Comparison of ENCODE assay signal across 18 cellular contexts in the genomic region with DNA sequence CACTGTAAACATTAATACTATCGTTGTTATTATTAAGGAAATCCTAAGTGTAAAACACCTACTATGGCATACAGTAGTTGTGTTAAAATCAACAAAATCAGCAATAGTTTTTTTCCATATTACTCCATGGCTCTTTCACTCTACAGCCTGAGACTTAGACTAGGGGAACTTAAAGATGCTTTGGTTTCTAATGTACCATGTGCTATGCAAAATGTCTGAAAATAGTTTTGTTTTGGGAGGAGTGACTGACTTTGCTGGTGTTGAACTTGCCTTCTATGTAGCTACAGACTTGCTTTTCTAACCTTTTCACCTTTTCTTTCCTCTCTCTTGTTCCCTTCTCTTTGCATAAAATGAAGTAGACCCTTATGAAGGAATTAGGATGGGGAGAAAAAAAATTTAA.
A peak's percentile ranks its signal among the peaks of the same experiment; 100 is the strongest.
DNase-seq lines count a peak whose midpoint lies in the region; ATAC-seq and TF ChIP-seq lines count a peak whose summit lies in the region.
"Had no signal": no experiment of that assay in that cellular context is flagged by ENCODE, and none has a peak within 500 bp of the region (broad histone marks: within the 10 kb centered on the region; RNA-seq: fewer than 3 reads in every experiment).

No MANE protein-coding gene starts in this region.

- no peak for TF ChIP-seq CTCF in activated CD8-positive, alpha-beta T cell treated with anti-CD3 and anti-CD28 coated beads for 36 hours (IDR thresholded peaks at IDR 0.05)

- DNase-seq in activated CD8-positive, alpha-beta T cell treated with anti-CD3 and anti-CD28 coated beads for 36 hours, result no peak
- DNase-seq in activated CD8-positive, alpha-beta T cell treated with anti-CD3 and anti-CD28 coated beads, Interleukin-2, amount 10 ng/mL, durations not matched to agents 7 days and 5 days, result no peak
- DNase-seq in germinal center (ENCODE audit: low spot score) (peak; percentile 33), COLO668 (lab: John Stamatoyannopoulos, UW; ENCODE audit: unreplicated experiment) (no peak)
- DNase-seq in activated CD8-positive, alpha-beta memory T cell treated with anti-CD3 and anti-CD28 coated beads for 24 hours, result no peak
- DNase-seq: CD4-positive, CD25-positive, alpha-beta regulatory T cell; DMS79 treated with DMSO at 0.1 percent for 48 hours; GM23248; KBM-7; NCI-H1048; NCI-H1694; NCI-H69; PC-3 had no signal

- no peaks in the 10 kb centered on the region for H3K27me3 Mint-ChIP-seq in activated CD8-positive, alpha-beta T cell treated with anti-CD3 and anti-CD28 coated beads for 36 hours
- no peaks in the 10 kb centered on the region for H3K27me3 Mint-ChIP-seq in activated CD8-positive, alpha-beta T cell treated with anti-CD3 and anti-CD28 coated beads, Interleukin-2, amount 10 ng/mL, durations not matched to agents 7 days and 5 days (ENCODE audit: low read depth)
- H3K27me3 Mint-ChIP-seq: CD4-positive, CD25-positive, alpha-beta regulatory T cell had no signal

- H3K36me3 Mint-ChIP-seq in activated CD8-positive, alpha-beta T cell treated with anti-CD3 and anti-CD28 coated beads for 36 hours (ENCODE audit: low read depth), result peaks cover 91% of the 10 kb centered on the region
- peaks cover 87% of the 10 kb centered on the region for H3K36me3 Mint-ChIP-seq in activated CD8-positive, alpha-beta T cell treated with anti-CD3 and anti-CD28 coated beads, Interleukin-2, amount 10 ng/mL, durations not matched to agents 7 days and 5 days (ENCODE audit: low read depth)

- peak overlapping the region; percentile 28 for H3K27ac Mint-ChIP-seq in activated CD8-positive, alpha-beta T cell treated with anti-CD3 and anti-CD28 coated beads for 36 hours
- no peak overlapping the region for H3K27ac Mint-ChIP-seq in activated CD8-positive, alpha-beta T cell treated with anti-CD3 and anti-CD28 coated beads, Interleukin-2, amount 10 ng/mL, durations not matched to agents 7 days and 5 days

- intact Hi-C loops in activated CD8-positive, alpha-beta T cell treated with anti-CD3 and anti-CD28 coated beads for 36 hours (cut with micrococcal nuclease), result no loop called here

- peaks cover 11% of the 10 kb centered on the region for H3K9me3 Mint-ChIP-seq in activated CD8-positive, alpha-beta T cell treated with anti-CD3 and anti-CD28 coated beads for 36 hours
- H3K9me3 Mint-ChIP-seq in activated CD8-positive, alpha-beta T cell treated with anti-CD3 and anti-CD28 coated beads, Interleukin-2, amount 10 ng/mL, durations not matched to agents 7 days and 5 days (ENCODE audit: insufficient read depth), result no peaks in the 10 kb centered on the region
- H3K9me3 Mint-ChIP-seq: CD4-positive, CD25-positive, alpha-beta regulatory T cell had no signal

- peaks cover 29% of the 10 kb centered on the region for H3K4me1 Mint-ChIP-seq in activated CD8-positive, alpha-beta T cell treated with anti-CD3 and anti-CD28 coated beads for 36 hours (ENCODE audit: low read depth)
- H3K4me1 Mint-ChIP-seq in activated CD8-positive, alpha-beta T cell treated with anti-CD3 and anti-CD28 coated beads, Interleukin-2, amount 10 ng/mL, durations not matched to agents 7 days and 5 days (ENCODE audit: low read depth), result peaks cover 9% of the 10 kb centered on the region

- CTCF ChIA-PET in activated CD8-positive, alpha-beta T cell treated with anti-CD3 and anti-CD28 coated beads for 36 hours (lab: Charles Lee), result interaction anchor here (0.9 kb wide), 1 partner anchor 8 kb away, joined by 3 read pairs; no protein-coding TSS in a partner anchor
- CTCF ChIA-PET in activated CD8-positive, alpha-beta T cell treated with anti-CD3 and anti-CD28 coated beads, Interleukin-2, amount 10 ng/mL, durations not matched to agents 7 days and 5 days (lab: Charles Lee), result interaction anchor here (0.9 kb wide), 1 partner anchor 18 kb away, joined by 3 read pairs; no protein-coding TSS in a partner anchor

- POLR2A ChIA-PET in activated CD8-positive, alpha-beta T cell treated with anti-CD3 and anti-CD28 coated beads for 36 hours (lab: Charles Lee), result no interaction called here
- POLR2A ChIA-PET in activated CD8-positive, alpha-beta T cell treated with anti-CD3 and anti-CD28 coated beads, Interleukin-2, amount 10 ng/mL, durations not matched to agents 7 days and 5 days (lab: Charles Lee), result no interaction called here

- ATAC-seq in activated CD8-positive, alpha-beta T cell treated with anti-CD3 and anti-CD28 coated beads for 36 hours, result no peak
- ATAC-seq in activated CD8-positive, alpha-beta T cell treated with anti-CD3 and anti-CD28 coated beads, Interleukin-2, amount 10 ng/mL, durations not matched to agents 7 days and 5 days, result no peak
- peak; percentile 55 for ATAC-seq in GM18867 (IDR thresholded peaks at IDR 0.05; ENCODE audit: unreplicated experiment)
- peak; percentile 47 for ATAC-seq in HG03045 (IDR thresholded peaks at IDR 0.05; ENCODE audit: unreplicated experiment)
- ATAC-seq in GM21447 (IDR thresholded peaks at IDR 0.05; ENCODE audit: unreplicated experiment), result no peak
- ATAC-seq: A549, HCT116, PC-3 had no signal

- no peak overlapping the region for H3K4me3 Mint-ChIP-seq in activated CD8-positive, alpha-beta T cell treated with anti-CD3 and anti-CD28 coated beads for 36 hours
- no peak overlapping the region for H3K4me3 Mint-ChIP-seq in activated CD8-positive, alpha-beta T cell treated with anti-CD3 and anti-CD28 coated beads, Interleukin-2, amount 10 ng/mL, durations not matched to agents 7 days and 5 days
- H3K4me3 Mint-ChIP-seq: CD4-positive, CD25-positive, alpha-beta regulatory T cell had no signal

Comparison
In these comparisons a context has a peak if more than half of its experiments do, and no peak if none do; other contexts are left out.
1. ATAC-seq: peak in GM18867 (single experiment) and HG03045 (single experiment); none in activated CD8-positive, alpha-beta T cell treated with anti-CD3 and anti-CD28 coated beads for 36 hours (single experiment), activated CD8-positive, alpha-beta T cell treated with anti-CD3 and anti-CD28 coated beads, Interleukin-2, amount 10 ng/mL, durations not matched to agents 7 days and 5 days (single experiment) and GM21447 (single experiment).